ENCODE assay signal across 8 cellular contexts in the genomic region with DNA sequence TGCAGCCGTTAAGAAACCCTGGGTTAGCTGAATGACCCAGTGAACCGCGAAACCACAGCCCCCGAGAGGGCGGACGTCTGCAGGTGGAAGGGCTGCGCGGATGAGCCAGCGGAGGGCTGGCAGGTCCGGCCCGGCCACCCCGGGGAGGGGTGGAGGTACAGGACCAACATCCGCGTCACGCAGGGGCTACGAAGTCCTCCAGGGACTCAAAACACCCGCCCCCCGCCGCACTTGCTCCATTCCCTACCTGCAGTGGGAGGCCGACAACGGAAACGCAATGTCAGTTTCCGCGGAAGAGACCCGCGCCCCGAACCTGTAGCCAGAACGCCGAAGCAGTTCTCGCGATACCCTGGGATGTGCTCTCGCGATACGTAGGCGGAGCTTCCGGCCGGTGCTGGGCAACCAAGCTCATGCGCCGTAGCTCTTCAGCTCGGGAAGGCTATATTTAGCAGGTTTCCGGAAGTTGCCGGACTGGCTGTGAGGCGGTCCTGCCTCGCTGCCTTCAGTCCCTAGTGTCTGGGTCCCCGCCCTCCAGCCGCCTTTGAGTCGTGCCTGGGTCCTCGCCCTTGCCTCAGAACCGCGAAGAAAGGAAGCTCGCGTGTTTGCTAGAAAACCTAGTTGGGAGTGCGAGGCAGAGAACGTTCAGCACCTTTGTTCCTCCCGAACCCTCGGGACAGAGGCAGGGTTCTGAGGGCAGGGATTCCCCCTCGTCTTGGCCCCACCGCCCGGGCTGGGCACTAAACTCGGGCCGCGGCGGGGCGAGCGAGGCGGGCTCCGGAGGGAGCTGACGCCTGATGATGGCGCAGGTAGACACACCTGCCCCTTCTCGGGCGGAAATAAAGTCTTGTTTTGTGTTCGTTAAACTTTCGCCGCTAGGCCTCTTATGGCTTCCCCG.
DNase-seq lines count a peak whose midpoint lies in the region; ATAC-seq lines count a peak whose summit lies in the region.

A gene with protein sequence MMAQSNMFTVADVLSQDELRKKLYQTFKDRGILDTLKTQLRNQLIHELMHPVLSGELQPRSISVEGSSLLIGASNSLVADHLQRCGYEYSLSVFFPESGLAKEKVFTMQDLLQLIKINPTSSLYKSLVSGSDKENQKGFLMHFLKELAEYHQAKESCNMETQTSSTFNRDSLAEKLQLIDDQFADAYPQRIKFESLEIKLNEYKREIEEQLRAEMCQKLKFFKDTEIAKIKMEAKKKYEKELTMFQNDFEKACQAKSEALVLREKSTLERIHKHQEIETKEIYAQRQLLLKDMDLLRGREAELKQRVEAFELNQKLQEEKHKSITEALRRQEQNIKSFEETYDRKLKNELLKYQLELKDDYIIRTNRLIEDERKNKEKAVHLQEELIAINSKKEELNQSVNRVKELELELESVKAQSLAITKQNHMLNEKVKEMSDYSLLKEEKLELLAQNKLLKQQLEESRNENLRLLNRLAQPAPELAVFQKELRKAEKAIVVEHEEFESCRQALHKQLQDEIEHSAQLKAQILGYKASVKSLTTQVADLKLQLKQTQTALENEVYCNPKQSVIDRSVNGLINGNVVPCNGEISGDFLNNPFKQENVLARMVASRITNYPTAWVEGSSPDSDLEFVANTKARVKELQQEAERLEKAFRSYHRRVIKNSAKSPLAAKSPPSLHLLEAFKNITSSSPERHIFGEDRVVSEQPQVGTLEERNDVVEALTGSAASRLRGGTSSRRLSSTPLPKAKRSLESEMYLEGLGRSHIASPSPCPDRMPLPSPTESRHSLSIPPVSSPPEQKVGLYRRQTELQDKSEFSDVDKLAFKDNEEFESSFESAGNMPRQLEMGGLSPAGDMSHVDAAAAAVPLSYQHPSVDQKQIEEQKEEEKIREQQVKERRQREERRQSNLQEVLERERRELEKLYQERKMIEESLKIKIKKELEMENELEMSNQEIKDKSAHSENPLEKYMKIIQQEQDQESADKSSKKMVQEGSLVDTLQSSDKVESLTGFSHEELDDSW (plus strand): TSS at position 471 of the 895 bp plus-strand sequence. CDS start 324 bp downstream, at position 795.
A gene (minus strand): TSS at position 343 of the 895 bp plus-strand sequence. CDS start 14,657 bp downstream, outside the sequence.

- peak; percentile 25 to 90 (median 76) for DNase-seq in C1 segment of cervical spinal cord (lab: John Stamatoyannopoulos, UW)
- DNase-seq in NCI-H748 (lab: John Stamatoyannopoulos, UW; ENCODE audit: unreplicated experiment) = peak; percentile 98
- peak; percentile 87 for DNase-seq in activated CD4-positive, alpha-beta T cell treated with anti-CD3 and anti-CD28 coated beads, Interleukin-2, amount 50 U/mL, for 1 hour
- peak; percentile 22 for DNase-seq in cortex of kidney (lab: John Stamatoyannopoulos, UW)
- peak; percentile 96 for DNase-seq in left kidney (ENCODE audit: low read depth, low spot score)
- DNase-seq in stimulated activated CD4-positive, alpha-beta T cell treated with anti-CD3 and anti-CD28 coated beads, Interleukin-2, amount 100 ng/mL, for 24 hours = peak; percentile 86 to 87

- ATAC-seq in GM19351 (IDR thresholded peaks at IDR 0.05; ENCODE audit: unreplicated experiment) = peak; percentile 92
- ATAC-seq in HG03521 (IDR thresholded peaks at IDR 0.05; ENCODE audit: unreplicated experiment) = peak; percentile 92

Comparison
In these comparisons a context has a peak if more than half of its experiments do, and no peak if none do; other contexts are left out.
1. Peak in every context shown above with its lines: DNase-seq and ATAC-seq.
2. DNase-seq: peak in every context shown above with its lines; median percentile 98 in NCI-H748; 96 in left kidney; 87 in activated CD4-positive, alpha-beta T cell treated with anti-CD3 and anti-CD28 coated beads, Interleukin-2, amount 50 U/mL, for 1 hour; 86 in stimulated activated CD4-positive, alpha-beta T cell treated with anti-CD3 and anti-CD28 coated beads, Interleukin-2, amount 100 ng/mL, for 24 hours; 76 in C1 segment of cervical spinal cord; 22 in cortex of kidney.